ENCODE assay signal across 1 cellular context in the genomic region with DNA sequence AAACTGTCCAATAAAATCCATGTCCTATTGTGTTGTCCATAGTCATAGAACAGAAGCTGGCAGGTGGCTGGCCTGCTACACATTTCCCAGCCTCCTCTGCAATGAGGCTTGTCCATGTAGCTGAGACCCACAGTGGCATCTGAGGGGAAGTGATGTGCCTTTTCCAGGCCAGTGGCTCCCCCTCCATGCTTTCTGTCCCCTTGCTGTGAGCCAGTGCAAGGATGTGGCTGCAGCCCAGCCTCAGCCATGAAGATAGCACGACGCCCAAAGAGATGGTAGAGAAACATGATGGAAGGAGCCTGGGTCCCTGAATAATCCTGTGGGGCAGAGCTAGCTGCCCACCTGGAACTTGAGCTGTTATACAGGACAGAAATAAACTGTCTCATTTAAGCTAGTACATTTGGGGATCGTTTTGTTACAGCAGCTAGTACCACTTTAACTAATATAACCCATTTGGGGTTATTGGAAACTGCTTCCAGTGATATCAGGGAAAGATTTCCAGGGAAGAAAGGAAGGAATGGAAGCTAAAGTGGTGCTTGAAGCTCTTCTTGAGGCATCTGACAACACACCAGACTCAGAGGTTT.
TF ChIP-seq lines count a peak whose summit lies in the region.

No MANE protein-coding gene starts in this region.

TF ChIP-seq in HepG2, 621 proteins besides CTCF, POLR2A, EP300 and RAD21 (continues in another document):
- TF ChIP-seq ZNF205 (CRISPR knock-in tag; IDR thresholded peaks at IDR 0.05) = no peak
- TF ChIP-seq ELF1 (CRISPR knock-in tag; IDR thresholded peaks at IDR 0.05) = no peak
- 0 out of 2 replicates have a peak, but pooled peaks have one; percentile 54 for TF ChIP-seq ZNF589 (CRISPR knock-in tag; conservative IDR thresholded peaks at IDR 0.05)
- TF ChIP-seq, protein P1, sequence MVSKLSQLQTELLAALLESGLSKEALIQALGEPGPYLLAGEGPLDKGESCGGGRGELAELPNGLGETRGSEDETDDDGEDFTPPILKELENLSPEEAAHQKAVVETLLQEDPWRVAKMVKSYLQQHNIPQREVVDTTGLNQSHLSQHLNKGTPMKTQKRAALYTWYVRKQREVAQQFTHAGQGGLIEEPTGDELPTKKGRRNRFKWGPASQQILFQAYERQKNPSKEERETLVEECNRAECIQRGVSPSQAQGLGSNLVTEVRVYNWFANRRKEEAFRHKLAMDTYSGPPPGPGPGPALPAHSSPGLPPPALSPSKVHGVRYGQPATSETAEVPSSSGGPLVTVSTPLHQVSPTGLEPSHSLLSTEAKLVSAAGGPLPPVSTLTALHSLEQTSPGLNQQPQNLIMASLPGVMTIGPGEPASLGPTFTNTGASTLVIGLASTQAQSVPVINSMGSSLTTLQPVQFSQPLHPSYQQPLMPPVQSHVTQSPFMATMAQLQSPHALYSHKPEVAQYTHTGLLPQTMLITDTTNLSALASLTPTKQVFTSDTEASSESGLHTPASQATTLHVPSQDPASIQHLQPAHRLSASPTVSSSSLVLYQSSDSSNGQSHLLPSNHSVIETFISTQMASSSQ (IDR thresholded peaks at IDR 0.05; ENCODE audit: low read depth) = no peak
- TF ChIP-seq, protein P1 (CRISPR knock-in tag; IDR thresholded peaks at IDR 0.05; ENCODE audit: borderline replicate concordance) = no peak
- TF ChIP-seq NCOR1 (IDR thresholded peaks at IDR 0.05; ENCODE audit: borderline replicate concordance, low read length) = no peak
- no peak for TF ChIP-seq ZNF253 (CRISPR knock-in tag; IDR thresholded peaks at IDR 0.05; ENCODE audit: borderline replicate concordance)
- TF ChIP-seq, protein P2, sequence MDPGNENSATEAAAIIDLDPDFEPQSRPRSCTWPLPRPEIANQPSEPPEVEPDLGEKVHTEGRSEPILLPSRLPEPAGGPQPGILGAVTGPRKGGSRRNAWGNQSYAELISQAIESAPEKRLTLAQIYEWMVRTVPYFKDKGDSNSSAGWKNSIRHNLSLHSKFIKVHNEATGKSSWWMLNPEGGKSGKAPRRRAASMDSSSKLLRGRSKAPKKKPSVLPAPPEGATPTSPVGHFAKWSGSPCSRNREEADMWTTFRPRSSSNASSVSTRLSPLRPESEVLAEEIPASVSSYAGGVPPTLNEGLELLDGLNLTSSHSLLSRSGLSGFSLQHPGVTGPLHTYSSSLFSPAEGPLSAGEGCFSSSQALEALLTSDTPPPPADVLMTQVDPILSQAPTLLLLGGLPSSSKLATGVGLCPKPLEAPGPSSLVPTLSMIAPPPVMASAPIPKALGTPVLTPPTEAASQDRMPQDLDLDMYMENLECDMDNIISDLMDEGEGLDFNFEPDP (CRISPR knock-in tag; conservative IDR thresholded peaks at IDR 0.05) = no peak
- no peak for TF ChIP-seq CBX5 (CRISPR knock-in tag; IDR thresholded peaks at IDR 0.05; ENCODE audit: borderline replicate concordance)
- no peak for TF ChIP-seq PITX1 (CRISPR knock-in tag; IDR thresholded peaks at IDR 0.05)
- peak; percentile 97 for TF ChIP-seq ZNF12 (CRISPR knock-in tag; IDR thresholded peaks at IDR 0.05)
- TF ChIP-seq, protein P3, sequence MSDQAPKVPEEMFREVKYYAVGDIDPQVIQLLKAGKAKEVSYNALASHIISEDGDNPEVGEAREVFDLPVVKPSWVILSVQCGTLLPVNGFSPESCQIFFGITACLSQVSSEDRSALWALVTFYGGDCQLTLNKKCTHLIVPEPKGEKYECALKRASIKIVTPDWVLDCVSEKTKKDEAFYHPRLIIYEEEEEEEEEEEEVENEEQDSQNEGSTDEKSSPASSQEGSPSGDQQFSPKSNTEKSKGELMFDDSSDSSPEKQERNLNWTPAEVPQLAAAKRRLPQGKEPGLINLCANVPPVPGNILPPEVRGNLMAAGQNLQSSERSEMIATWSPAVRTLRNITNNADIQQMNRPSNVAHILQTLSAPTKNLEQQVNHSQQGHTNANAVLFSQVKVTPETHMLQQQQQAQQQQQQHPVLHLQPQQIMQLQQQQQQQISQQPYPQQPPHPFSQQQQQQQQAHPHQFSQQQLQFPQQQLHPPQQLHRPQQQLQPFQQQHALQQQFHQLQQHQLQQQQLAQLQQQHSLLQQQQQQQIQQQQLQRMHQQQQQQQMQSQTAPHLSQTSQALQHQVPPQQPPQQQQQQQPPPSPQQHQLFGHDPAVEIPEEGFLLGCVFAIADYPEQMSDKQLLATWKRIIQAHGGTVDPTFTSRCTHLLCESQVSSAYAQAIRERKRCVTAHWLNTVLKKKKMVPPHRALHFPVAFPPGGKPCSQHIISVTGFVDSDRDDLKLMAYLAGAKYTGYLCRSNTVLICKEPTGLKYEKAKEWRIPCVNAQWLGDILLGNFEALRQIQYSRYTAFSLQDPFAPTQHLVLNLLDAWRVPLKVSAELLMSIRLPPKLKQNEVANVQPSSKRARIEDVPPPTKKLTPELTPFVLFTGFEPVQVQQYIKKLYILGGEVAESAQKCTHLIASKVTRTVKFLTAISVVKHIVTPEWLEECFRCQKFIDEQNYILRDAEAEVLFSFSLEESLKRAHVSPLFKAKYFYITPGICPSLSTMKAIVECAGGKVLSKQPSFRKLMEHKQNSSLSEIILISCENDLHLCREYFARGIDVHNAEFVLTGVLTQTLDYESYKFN (CRISPR knock-in tag; conservative IDR thresholded peaks at IDR 0.05) = no peak
- no peak for TF ChIP-seq SOX5 (CRISPR knock-in tag; IDR thresholded peaks at IDR 0.05; ENCODE audit: borderline replicate concordance)
- TF ChIP-seq KLF11 (CRISPR knock-in tag; IDR thresholded peaks at IDR 0.05) = no peak
- no peak for TF ChIP-seq NAIF1 (CRISPR knock-in tag; IDR thresholded peaks at IDR 0.05; ENCODE audit: borderline replicate concordance)
- TF ChIP-seq REL (CRISPR knock-in tag; conservative IDR thresholded peaks at IDR 0.05) = 0 out of 2 replicates have a peak, but pooled peaks have one; percentile 49
- TF ChIP-seq, protein P4, sequence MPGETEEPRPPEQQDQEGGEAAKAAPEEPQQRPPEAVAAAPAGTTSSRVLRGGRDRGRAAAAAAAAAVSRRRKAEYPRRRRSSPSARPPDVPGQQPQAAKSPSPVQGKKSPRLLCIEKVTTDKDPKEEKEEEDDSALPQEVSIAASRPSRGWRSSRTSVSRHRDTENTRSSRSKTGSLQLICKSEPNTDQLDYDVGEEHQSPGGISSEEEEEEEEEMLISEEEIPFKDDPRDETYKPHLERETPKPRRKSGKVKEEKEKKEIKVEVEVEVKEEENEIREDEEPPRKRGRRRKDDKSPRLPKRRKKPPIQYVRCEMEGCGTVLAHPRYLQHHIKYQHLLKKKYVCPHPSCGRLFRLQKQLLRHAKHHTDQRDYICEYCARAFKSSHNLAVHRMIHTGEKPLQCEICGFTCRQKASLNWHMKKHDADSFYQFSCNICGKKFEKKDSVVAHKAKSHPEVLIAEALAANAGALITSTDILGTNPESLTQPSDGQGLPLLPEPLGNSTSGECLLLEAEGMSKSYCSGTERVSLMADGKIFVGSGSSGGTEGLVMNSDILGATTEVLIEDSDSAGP (CRISPR knock-in tag; IDR thresholded peaks at IDR 0.05; ENCODE audit: borderline replicate concordance) = 0 out of 2 replicates have a peak, but pooled peaks have one; percentile 34
- TF ChIP-seq CBX2 (IDR thresholded peaks at IDR 0.05; ENCODE audit: low read depth, low read length) = no peak
- no peak for TF ChIP-seq CBX2 (CRISPR knock-in tag; IDR thresholded peaks at IDR 0.05; ENCODE audit: low read depth)
- 0 out of 2 replicates have a peak, but pooled peaks have one; percentile 38 for TF ChIP-seq ZC3H4 (CRISPR knock-in tag; IDR thresholded peaks at IDR 0.05; ENCODE audit: borderline replicate concordance)
- TF ChIP-seq ZNF563 (CRISPR knock-in tag; IDR thresholded peaks at IDR 0.05) = 0 out of 2 replicates have a peak, but pooled peaks have one; percentile 53
- TF ChIP-seq, protein P5, sequence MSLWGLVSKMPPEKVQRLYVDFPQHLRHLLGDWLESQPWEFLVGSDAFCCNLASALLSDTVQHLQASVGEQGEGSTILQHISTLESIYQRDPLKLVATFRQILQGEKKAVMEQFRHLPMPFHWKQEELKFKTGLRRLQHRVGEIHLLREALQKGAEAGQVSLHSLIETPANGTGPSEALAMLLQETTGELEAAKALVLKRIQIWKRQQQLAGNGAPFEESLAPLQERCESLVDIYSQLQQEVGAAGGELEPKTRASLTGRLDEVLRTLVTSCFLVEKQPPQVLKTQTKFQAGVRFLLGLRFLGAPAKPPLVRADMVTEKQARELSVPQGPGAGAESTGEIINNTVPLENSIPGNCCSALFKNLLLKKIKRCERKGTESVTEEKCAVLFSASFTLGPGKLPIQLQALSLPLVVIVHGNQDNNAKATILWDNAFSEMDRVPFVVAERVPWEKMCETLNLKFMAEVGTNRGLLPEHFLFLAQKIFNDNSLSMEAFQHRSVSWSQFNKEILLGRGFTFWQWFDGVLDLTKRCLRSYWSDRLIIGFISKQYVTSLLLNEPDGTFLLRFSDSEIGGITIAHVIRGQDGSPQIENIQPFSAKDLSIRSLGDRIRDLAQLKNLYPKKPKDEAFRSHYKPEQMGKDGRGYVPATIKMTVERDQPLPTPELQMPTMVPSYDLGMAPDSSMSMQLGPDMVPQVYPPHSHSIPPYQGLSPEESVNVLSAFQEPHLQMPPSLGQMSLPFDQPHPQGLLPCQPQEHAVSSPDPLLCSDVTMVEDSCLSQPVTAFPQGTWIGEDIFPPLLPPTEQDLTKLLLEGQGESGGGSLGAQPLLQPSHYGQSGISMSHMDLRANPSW (CRISPR knock-in tag; IDR thresholded peaks at IDR 0.05; ENCODE audit: borderline replicate concordance) = 0 out of 2 replicates have a peak, but pooled peaks have one; percentile 3
- no peak for TF ChIP-seq MBD4 (IDR thresholded peaks at IDR 0.05; ENCODE audit: borderline replicate concordance, low read length)
- TF ChIP-seq ZNF446 (CRISPR knock-in tag; IDR thresholded peaks at IDR 0.05) = 0 out of 2 replicates have a peak, but pooled peaks have one; percentile 36
- TF ChIP-seq KDM6A (CRISPR knock-in tag; IDR thresholded peaks at IDR 0.05; ENCODE audit: low read depth) = no peak
- TF ChIP-seq ZNF44 (CRISPR knock-in tag; IDR thresholded peaks at IDR 0.05) = no peak
- TF ChIP-seq ZZZ3 (CRISPR knock-in tag; IDR thresholded peaks at IDR 0.05; ENCODE audit: borderline replicate concordance) = no peak
- TF ChIP-seq ZNF547 (CRISPR knock-in tag; IDR thresholded peaks at IDR 0.05) = 0 out of 2 replicates have a peak, but pooled peaks have one; percentile 4
- TF ChIP-seq, protein P6, sequence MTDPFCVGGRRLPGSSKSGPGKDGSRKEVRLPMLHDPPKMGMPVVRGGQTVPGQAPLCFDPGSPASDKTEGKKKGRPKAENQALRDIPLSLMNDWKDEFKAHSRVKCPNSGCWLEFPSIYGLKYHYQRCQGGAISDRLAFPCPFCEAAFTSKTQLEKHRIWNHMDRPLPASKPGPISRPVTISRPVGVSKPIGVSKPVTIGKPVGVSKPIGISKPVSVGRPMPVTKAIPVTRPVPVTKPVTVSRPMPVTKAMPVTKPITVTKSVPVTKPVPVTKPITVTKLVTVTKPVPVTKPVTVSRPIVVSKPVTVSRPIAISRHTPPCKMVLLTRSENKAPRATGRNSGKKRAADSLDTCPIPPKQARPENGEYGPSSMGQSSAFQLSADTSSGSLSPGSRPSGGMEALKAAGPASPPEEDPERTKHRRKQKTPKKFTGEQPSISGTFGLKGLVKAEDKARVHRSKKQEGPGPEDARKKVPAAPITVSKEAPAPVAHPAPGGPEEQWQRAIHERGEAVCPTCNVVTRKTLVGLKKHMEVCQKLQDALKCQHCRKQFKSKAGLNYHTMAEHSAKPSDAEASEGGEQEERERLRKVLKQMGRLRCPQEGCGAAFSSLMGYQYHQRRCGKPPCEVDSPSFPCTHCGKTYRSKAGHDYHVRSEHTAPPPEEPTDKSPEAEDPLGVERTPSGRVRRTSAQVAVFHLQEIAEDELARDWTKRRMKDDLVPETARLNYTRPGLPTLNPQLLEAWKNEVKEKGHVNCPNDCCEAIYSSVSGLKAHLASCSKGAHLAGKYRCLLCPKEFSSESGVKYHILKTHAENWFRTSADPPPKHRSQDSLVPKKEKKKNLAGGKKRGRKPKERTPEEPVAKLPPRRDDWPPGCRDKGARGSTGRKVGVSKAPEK (CRISPR knock-in tag; IDR thresholded peaks at IDR 0.05; ENCODE audit: borderline replicate concordance) = no peak
- no peak for TF ChIP-seq BHLHE40 (IDR thresholded peaks at IDR 0.05; ENCODE audit: low read length)
- TF ChIP-seq ATF7-NPFF (CRISPR knock-in tag; IDR thresholded peaks at IDR 0.05; ENCODE audit: low read depth) = 0 out of 2 replicates have a peak, but pooled peaks have one; percentile 14
- 0 out of 2 replicates have a peak, but pooled peaks have one; percentile 57 for TF ChIP-seq ZNF709 (CRISPR knock-in tag; IDR thresholded peaks at IDR 0.05)
- no peak for TF ChIP-seq SRF (IDR thresholded peaks at IDR 0.05; ENCODE audit: low read depth, low read length)
- TF ChIP-seq HOXD1 (CRISPR knock-in tag; IDR thresholded peaks at IDR 0.05) = no peak
- TF ChIP-seq NFE2L1 (CRISPR knock-in tag; IDR thresholded peaks at IDR 0.05; ENCODE audit: borderline replicate concordance) = no peak
- TF ChIP-seq, protein P7, sequence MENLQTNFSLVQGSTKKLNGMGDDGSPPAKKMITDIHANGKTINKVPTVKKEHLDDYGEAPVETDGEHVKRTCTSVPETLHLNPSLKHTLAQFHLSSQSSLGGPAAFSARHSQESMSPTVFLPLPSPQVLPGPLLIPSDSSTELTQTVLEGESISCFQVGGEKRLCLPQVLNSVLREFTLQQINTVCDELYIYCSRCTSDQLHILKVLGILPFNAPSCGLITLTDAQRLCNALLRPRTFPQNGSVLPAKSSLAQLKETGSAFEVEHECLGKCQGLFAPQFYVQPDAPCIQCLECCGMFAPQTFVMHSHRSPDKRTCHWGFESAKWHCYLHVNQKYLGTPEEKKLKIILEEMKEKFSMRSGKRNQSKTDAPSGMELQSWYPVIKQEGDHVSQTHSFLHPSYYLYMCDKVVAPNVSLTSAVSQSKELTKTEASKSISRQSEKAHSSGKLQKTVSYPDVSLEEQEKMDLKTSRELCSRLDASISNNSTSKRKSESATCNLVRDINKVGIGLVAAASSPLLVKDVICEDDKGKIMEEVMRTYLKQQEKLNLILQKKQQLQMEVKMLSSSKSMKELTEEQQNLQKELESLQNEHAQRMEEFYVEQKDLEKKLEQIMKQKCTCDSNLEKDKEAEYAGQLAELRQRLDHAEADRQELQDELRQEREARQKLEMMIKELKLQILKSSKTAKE (CRISPR knock-in tag; IDR thresholded peaks at IDR 0.05; ENCODE audit: borderline replicate concordance) = 0 out of 2 replicates have a peak, but pooled peaks have one; percentile 36
- no peak for TF ChIP-seq NR2F2 (IDR thresholded peaks at IDR 0.05; ENCODE audit: borderline replicate concordance, low read depth)
- TF ChIP-seq ZNF329 (CRISPR knock-in tag; IDR thresholded peaks at IDR 0.05; ENCODE audit: low read depth) = no peak
- TF ChIP-seq MED1 (CRISPR knock-in tag; IDR thresholded peaks at IDR 0.05) = no peak
- no peak for TF ChIP-seq ESRRA (CRISPR knock-in tag; IDR thresholded peaks at IDR 0.05; ENCODE audit: low read depth)
- no peak for TF ChIP-seq KDM2A (CRISPR knock-in tag; IDR thresholded peaks at IDR 0.05; ENCODE audit: borderline replicate concordance, low read depth)
- TF ChIP-seq ZFP41 (CRISPR knock-in tag; IDR thresholded peaks at IDR 0.05; ENCODE audit: borderline replicate concordance) = no peak
- no peak for TF ChIP-seq SMYD3 (CRISPR knock-in tag; IDR thresholded peaks at IDR 0.05)
- TF ChIP-seq ZNF24 (IDR thresholded peaks at IDR 0.05) = no peak
